In genomic region chr17:45031231-45032149, GRCh38 we compare ENCODE assay signal across 18 cellular contexts. TPM values are rescaled to one million over a fixed set of nuclear protein-coding genes. Genes with fewer than 3 reads are reported as not detected.
A peak's percentile ranks its signal among the peaks of the same experiment; 100 is the strongest.
DNase-seq lines count a peak whose midpoint lies in the region; TF ChIP-seq lines count a peak whose summit lies in the region.
"Had no signal": no experiment of that assay in that cellular context is flagged by ENCODE, and none has a peak within 500 bp of the region (broad histone marks: within the 10 kb centered on the region; RNA-seq: fewer than 3 reads in every experiment).

No MANE protein-coding gene starts in this region.

- H3K9me3 ChIP-seq in neural progenitor cell (ENCODE audit: low read depth), result no peaks in the 10 kb centered on the region
- H3K9me3 ChIP-seq: ascending aorta, tibial artery had no signal

- H3K4me3 ChIP-seq in coronary artery (no peak overlapping the region), neural progenitor cell (no peak overlapping the region)
- H3K4me3 ChIP-seq: ascending aorta, tibial artery had no signal

- H3K27ac Mint-ChIP-seq in brain, result peak overlapping the region in 4 of 5 experiments; percentile 11 to 91 (median 60)
- peak overlapping the region; percentile 84 for H3K27ac Mint-ChIP-seq in nephron progenitor cell
- H3K27ac Mint-ChIP-seq in neural progenitor cell, result no peak overlapping the region
- H3K27ac Mint-ChIP-seq: WTC11 had no signal

- peaks cover 10% of the 10 kb centered on the region for H3K4me1 Mint-ChIP-seq in brain
- peaks cover 34% of the 10 kb centered on the region for H3K4me1 Mint-ChIP-seq in nephron progenitor cell
- H3K4me1 Mint-ChIP-seq in neural progenitor cell, result no peaks in the 10 kb centered on the region
- H3K4me1 Mint-ChIP-seq: WTC11 had no signal

- no peaks in the 10 kb centered on the region for H3K4me1 ChIP-seq in neural progenitor cell
- H3K4me1 ChIP-seq: ascending aorta had no signal

- peak; percentile 59 for DNase-seq in DMS 273 (lab: John Stamatoyannopoulos, UW; ENCODE audit: unreplicated experiment)
- no peak for DNase-seq in DMS 273 treated with DMSO at 0.1 percent for 48 hours (lab: John Stamatoyannopoulos, UW)
- peak; percentile 71 for DNase-seq in NCI-H1694 (lab: John Stamatoyannopoulos, UW)
- DNase-seq in nephron progenitor cell, result no peak
- DNase-seq in germinal center (ENCODE audit: low spot score), result no peak
- no peak for DNase-seq in coronary artery (ENCODE audit: low spot score)
- DNase-seq in neural progenitor cell (ENCODE audit: low spot score), result no peak
- DNase-seq: activated naive CD4-positive, alpha-beta T cell; cortex of kidney; DND-41; mesendoderm; NCI-H1048; NCI-H69; tibial artery had no signal

- no peak overlapping the region for H3K9ac ChIP-seq in neural progenitor cell

- no peak overlapping the region for H3K4me3 Mint-ChIP-seq in brain
- H3K4me3 Mint-ChIP-seq in nephron progenitor cell, result no peak overlapping the region
- no peak overlapping the region for H3K4me3 Mint-ChIP-seq in neural progenitor cell
- H3K4me3 Mint-ChIP-seq: WTC11 had no signal

- no peaks in the 10 kb centered on the region for H3K36me3 ChIP-seq in neural progenitor cell

- TF ChIP-seq CTCF in brain (conservative IDR thresholded peaks at IDR 0.05) (no peak), nephron progenitor cell (IDR thresholded peaks at IDR 0.05) (no peak), coronary artery (IDR thresholded peaks at IDR 0.05) (no peak), neural progenitor cell (IDR thresholded peaks at IDR 0.05) (no peak)

- no peaks in the 10 kb centered on the region for H3K9me3 Mint-ChIP-seq in brain
- H3K9me3 Mint-ChIP-seq in nephron progenitor cell, result no peaks in the 10 kb centered on the region
- H3K9me3 Mint-ChIP-seq in neural progenitor cell, result no peaks in the 10 kb centered on the region
- H3K9me3 Mint-ChIP-seq: WTC11 had no signal

- H4K20me1 ChIP-seq in neural progenitor cell (ENCODE audit: low read depth), result peaks cover 2% of the 10 kb centered on the region

- H3K27me3 ChIP-seq in neural progenitor cell, result no peaks in the 10 kb centered on the region
- H3K27me3 ChIP-seq: ascending aorta, tibial artery had no signal

- peaks cover under 1% of the 10 kb centered on the region for H3K79me2 ChIP-seq in neural progenitor cell (ENCODE audit: low read depth)

- H3F3A ChIP-seq in neural progenitor cell (ENCODE audit: low read depth), result no peaks in the 10 kb centered on the region

- H3K27ac ChIP-seq in coronary artery, result no peak overlapping the region
- H3K27ac ChIP-seq in neural progenitor cell, result no peak overlapping the region
- H3K27ac ChIP-seq: 22Rv1, ascending aorta, tibial artery had no signal

- no peaks in the 10 kb centered on the region for H3K27me3 Mint-ChIP-seq in brain
- H3K27me3 Mint-ChIP-seq in nephron progenitor cell (ENCODE audit: low read depth, poor library complexity), result no peaks in the 10 kb centered on the region
- no peaks in the 10 kb centered on the region for H3K27me3 Mint-ChIP-seq in neural progenitor cell (ENCODE audit: insufficient read depth, low read depth)

- H3K36me3 Mint-ChIP-seq in brain, result peaks cover 49% of the 10 kb centered on the region
- peaks cover 52% of the 10 kb centered on the region for H3K36me3 Mint-ChIP-seq in nephron progenitor cell (ENCODE audit: low read depth)
- H3K36me3 Mint-ChIP-seq in neural progenitor cell, result peaks cover 24% of the 10 kb centered on the region

- H2AFZ ChIP-seq in neural progenitor cell (replicated peaks), result no peak overlapping the region

- H3K4me2 ChIP-seq in neural progenitor cell, result no peak overlapping the region

RNA-seq across cellular contexts. Expression of gene DCAKD, which starts 19.9 kb away (rescaled TPM):
- polyA plus RNA-seq in brain (ENCODE audit: insufficient read depth, low read depth, low replicate concordance), result 95.0 TPM
- total RNA-seq in neural progenitor cell (ENCODE audit: low replicate concordance), result 31.4 and 91.5 TPM in 2 replicates

RNA-seq across cellular contexts. Expression of gene NMT1, which starts 29.6 kb away (rescaled TPM):
- 60.8 TPM for polyA plus RNA-seq in brain (ENCODE audit: insufficient read depth, low read depth, low replicate concordance)
- total RNA-seq in neural progenitor cell (ENCODE audit: low replicate concordance), result 95.0 and 101 TPM in 2 replicates

Comparison
In these comparisons a context has a peak if more than half of its experiments do, and no peak if none do; other contexts are left out.
1. DNase-seq: peak in DMS 273 (single experiment) and NCI-H1694 (single experiment); none in DMS 273 treated with DMSO at 0.1 percent for 48 hours (single experiment), nephron progenitor cell (single experiment), germinal center (single experiment), coronary artery (single experiment) and neural progenitor cell (single experiment).